1 cellular context compared by ENCODE assay signal in genomic region chr10:45407542-45407941, GRCh38.
TF ChIP-seq lines count a peak whose summit lies in the region.

No MANE protein-coding gene starts in this region.

TF ChIP-seq in K562, 482 proteins besides CTCF, POLR2A, EP300 and RAD21 (continued from another document and continues in another):
- TF ChIP-seq TSHZ1 (CRISPR knock-in tag; IDR thresholded peaks at IDR 0.05) = no peak
- 0 out of 2 replicates have a peak, but pooled peaks have one; percentile 24 for TF ChIP-seq HDAC2 (IDR thresholded peaks at IDR 0.05)
- no peak for TF ChIP-seq MYNN (IDR thresholded peaks at IDR 0.05)
- no peak for TF ChIP-seq MYNN (CRISPR knock-in tag; IDR thresholded peaks at IDR 0.05)
- TF ChIP-seq RHOXF2B (CRISPR knock-in tag; conservative IDR thresholded peaks at IDR 0.05) = no peak
- TF ChIP-seq ZNF589 (CRISPR knock-in tag; IDR thresholded peaks at IDR 0.05; ENCODE audit: low read depth) = no peak
- no peak for TF ChIP-seq CBX5 (IDR thresholded peaks at IDR 0.05; ENCODE audit: borderline replicate concordance, low read depth)
- TF ChIP-seq ZNF408 (CRISPR knock-in tag; IDR thresholded peaks at IDR 0.05; ENCODE audit: low read depth) = no peak
- TF ChIP-seq MYBL2 (IDR thresholded peaks at IDR 0.05; ENCODE audit: low read depth) = no peak
- TF ChIP-seq MYBL2 (CRISPR knock-in tag; IDR thresholded peaks at IDR 0.05; ENCODE audit: borderline replicate concordance) = no peak
- TF ChIP-seq SOX6 (IDR thresholded peaks at IDR 0.05) = peak; percentile 65
- TF ChIP-seq SNRNP70 (optimal IDR thresholded peaks at IDR 0.05; ENCODE audit: low read depth, low read length) = no peak
- TF ChIP-seq C11orf30 (IDR thresholded peaks at IDR 0.05; ENCODE audit: low read depth) = peak; percentile 50; the same call in 1 of the 2 replicates
- TF ChIP-seq PHB (CRISPR knock-in tag; IDR thresholded peaks at IDR 0.05) = no peak
- TF ChIP-seq MEIS2 (IDR thresholded peaks at IDR 0.05; ENCODE audit: partially characterized antibody) = peak; percentile 53
- no peak for TF ChIP-seq MIER1 (IDR thresholded peaks at IDR 0.05; ENCODE audit: low read depth)
- TF ChIP-seq SMC3 (conservative IDR thresholded peaks at IDR 0.05; ENCODE audit: insufficient read depth, low read depth, low read length) = no peak
- peak; percentile 70; the same call in 1 of the 2 replicates for TF ChIP-seq ZNF766 (CRISPR knock-in tag; conservative IDR thresholded peaks at IDR 0.05)
- TF ChIP-seq KDM1A (IDR thresholded peaks at IDR 0.05) = no peak
- peak; percentile 54 for TF ChIP-seq TAL1 (IDR thresholded peaks at IDR 0.05)
- no peak for TF ChIP-seq RNF219 (CRISPR knock-in tag; IDR thresholded peaks at IDR 0.05)
- TF ChIP-seq LCOR (CRISPR knock-in tag; IDR thresholded peaks at IDR 0.05) = no peak
- TF ChIP-seq SRSF1 (IDR thresholded peaks at IDR 0.05; ENCODE audit: low read depth, low read length) = no peak
- peak; percentile 69 for TF ChIP-seq FOSL1 (tag; conservative IDR thresholded peaks at IDR 0.05)
- TF ChIP-seq PKNOX1 (IDR thresholded peaks at IDR 0.05) = peak; percentile 33; the same call in 1 of the 2 replicates
- TF ChIP-seq ZNF24 (IDR thresholded peaks at IDR 0.05) = no peak
- TF ChIP-seq SFPQ (IDR thresholded peaks at IDR 0.05; ENCODE audit: low read depth, low read length) = no peak
- no peak for TF ChIP-seq RAD51 (IDR thresholded peaks at IDR 0.05; ENCODE audit: borderline replicate concordance, low read depth)
- TF ChIP-seq SP2 (IDR thresholded peaks at IDR 0.05; ENCODE audit: extremely low read depth, low read depth, low read length, poor library complexity, severe bottlenecking) = no peak
- no peak for TF ChIP-seq COPS2 (conservative IDR thresholded peaks at IDR 0.05)
- no peak for TF ChIP-seq CHCHD3 (CRISPR knock-in tag; IDR thresholded peaks at IDR 0.05)
- no peak for TF ChIP-seq ZBTB34 (CRISPR knock-in tag; IDR thresholded peaks at IDR 0.05)
- peak; percentile 62 for TF ChIP-seq FOXM1 (IDR thresholded peaks at IDR 0.05; ENCODE audit: low read depth)
- TF ChIP-seq FOXM1 (CRISPR knock-in tag; IDR thresholded peaks at IDR 0.05; ENCODE audit: low read depth) = no peak
- TF ChIP-seq IRF9 (tag; IDR thresholded peaks at IDR 0.05) = no peak
- no peak for TF ChIP-seq KDM2B (CRISPR knock-in tag; IDR thresholded peaks at IDR 0.05)
- TF ChIP-seq TRIM24 (IDR thresholded peaks at IDR 0.05) = 0 out of 4 replicates have a peak, but pooled peaks of 1 of the 2 experiments have one; percentile 41
- no peak for TF ChIP-seq ZBTB2 (IDR thresholded peaks at IDR 0.05)
- TF ChIP-seq MTA1 (IDR thresholded peaks at IDR 0.05; ENCODE audit: borderline replicate concordance) = 0 out of 2 replicates have a peak, but pooled peaks have one; percentile 44
- TF ChIP-seq POLR2H (tag; IDR thresholded peaks at IDR 0.05; ENCODE audit: low read depth) = no peak
- TF ChIP-seq SMAD2 (IDR thresholded peaks at IDR 0.05; ENCODE audit: low read depth, low read length) = no peak
- TF ChIP-seq CBFA2T3 (IDR thresholded peaks at IDR 0.05) = peak; percentile 71
- no peak for TF ChIP-seq ETV1 (tag; conservative IDR thresholded peaks at IDR 0.05; ENCODE audit: low read depth)
- peak; percentile 73 for TF ChIP-seq DPF2 (IDR thresholded peaks at IDR 0.05)
- peak in 1 of 2 experiments; percentile 29; a peak in 2 of 4 replicates for TF ChIP-seq NRF1 (conservative IDR thresholded peaks at IDR 0.05 in 1 of 2, IDR thresholded peaks at IDR 0.05 in 1 of 2)
- TF ChIP-seq RFX1 (IDR thresholded peaks at IDR 0.05) = peak; percentile 43
- TF ChIP-seq NCOR1 (IDR thresholded peaks at IDR 0.05) = peak; percentile 49; the same call in 1 of the 2 replicates
- no peak for TF ChIP-seq PBX2 (CRISPR knock-in tag; IDR thresholded peaks at IDR 0.05; ENCODE audit: low read depth)
- 0 out of 2 replicates have a peak, but pooled peaks have one; percentile 33 for TF ChIP-seq PBX2 (tag; conservative IDR thresholded peaks at IDR 0.05; ENCODE audit: low read depth)
- TF ChIP-seq SETDB1 (IDR thresholded peaks at IDR 0.05; ENCODE audit: low read length) = no peak
- peak; percentile 80 for TF ChIP-seq SMARCA4 (IDR thresholded peaks at IDR 0.05)
- TF ChIP-seq CREBBP (IDR thresholded peaks at IDR 0.05; ENCODE audit: low read depth, low read length) = no peak
- TF ChIP-seq ZEB2 (IDR thresholded peaks at IDR 0.05) = no peak
- TF ChIP-seq ZNF165 (CRISPR knock-in tag; IDR thresholded peaks at IDR 0.05; ENCODE audit: borderline replicate concordance) = no peak
